Comparison of ENCODE assay signal across 2 cellular contexts in the genomic region with DNA sequence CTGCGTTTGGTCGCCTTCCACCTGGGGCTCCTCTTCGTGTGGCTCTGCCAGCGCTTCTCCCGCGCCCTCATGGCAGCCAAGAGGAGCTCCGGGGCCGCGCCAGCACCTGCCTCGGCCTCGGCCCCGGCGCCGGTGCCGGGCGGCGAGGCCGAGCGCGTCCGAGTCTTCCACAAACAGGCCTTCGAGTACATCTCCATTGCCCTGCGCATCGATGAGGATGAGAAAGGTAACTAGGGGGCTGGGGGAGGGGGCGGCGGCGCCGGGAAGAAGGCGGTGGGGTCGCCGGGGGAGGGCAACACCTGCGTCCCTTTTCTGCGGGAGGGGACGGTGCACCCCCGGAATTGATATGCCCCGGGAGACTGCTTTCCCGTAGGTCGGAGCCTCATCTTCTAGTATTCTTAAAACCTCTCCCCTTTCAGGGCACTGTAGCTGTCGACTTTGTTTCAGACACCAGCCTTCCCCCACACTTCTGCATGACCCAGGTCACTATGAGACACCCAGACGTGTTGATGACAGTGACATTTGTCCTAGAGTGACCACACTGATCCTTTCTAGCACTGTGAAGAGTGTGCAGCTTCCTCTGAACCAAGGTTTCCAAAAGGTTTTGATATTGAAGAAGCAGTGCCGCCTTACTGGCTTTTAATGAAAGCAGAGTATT.
TF ChIP-seq lines count a peak whose summit lies in the region.

No MANE protein-coding gene starts in this region.

TF ChIP-seq in HEK293T, 16 proteins besides CTCF, POLR2A, EP300 and RAD21:
- TF ChIP-seq FOXK2 (IDR thresholded peaks at IDR 0.05) (no peak), NFRKB (IDR thresholded peaks at IDR 0.05) (no peak), L3MBTL2 (conservative IDR thresholded peaks at IDR 0.05) (0 out of 2 replicates have a peak, but pooled peaks have one; percentile 20), TARDBP (IDR thresholded peaks at IDR 0.05) (no peak), LEF1 (IDR thresholded peaks at IDR 0.05; ENCODE audit: borderline replicate concordance) (no peak)

TF ChIP-seq in K562, 482 proteins besides CTCF, POLR2A, EP300 and RAD21:
- TF ChIP-seq PBX2 (CRISPR knock-in tag; IDR thresholded peaks at IDR 0.05; ENCODE audit: low read depth) (no peak), PBX2 (tag; conservative IDR thresholded peaks at IDR 0.05; ENCODE audit: low read depth) (peak; percentile 50), SP1 (CRISPR knock-in tag; IDR thresholded peaks at IDR 0.05) (0 out of 2 replicates have a peak, but pooled peaks have one; percentile 22), ZNF184 (CRISPR knock-in tag; IDR thresholded peaks at IDR 0.05) (no peak), DPF2 (IDR thresholded peaks at IDR 0.05) (0 out of 2 replicates have a peak, but pooled peaks have one; percentile 24), NKRF (IDR thresholded peaks at IDR 0.05; ENCODE audit: borderline replicate concordance) (no peak), HMGN3 (IDR thresholded peaks at IDR 0.05; ENCODE audit: borderline replicate concordance, extremely low read depth, insufficient read length, low read depth, low read length) (peak; percentile 19), PHF8 (IDR thresholded peaks at IDR 0.05; ENCODE audit: borderline replicate concordance, low read length) (peak; percentile 64; the same call in 1 of the 2 replicates), ZBTB43 (CRISPR knock-in tag; IDR thresholded peaks at IDR 0.05) (0 out of 2 replicates have a peak, but pooled peaks have one; percentile 12), RBBP5 (IDR thresholded peaks at IDR 0.05; ENCODE audit: borderline replicate concordance, insufficient read depth, low read length, poor library complexity, severe bottlenecking) (peak; percentile 69), RBFOX2 (IDR thresholded peaks at IDR 0.05; ENCODE audit: low read depth, low read length) (peak; percentile 63), MEIS2 (IDR thresholded peaks at IDR 0.05; ENCODE audit: partially characterized antibody) (peak; percentile 69), GABPA (tag; conservative IDR thresholded peaks at IDR 0.05; ENCODE audit: low read depth) (no peak), POLR2G (IDR thresholded peaks at IDR 0.05; ENCODE audit: low read depth, low read length) (peak; percentile 25; the same call in 1 of the 2 replicates), CCNT2 (IDR thresholded peaks at IDR 0.05; ENCODE audit: borderline replicate concordance, extremely low read depth, insufficient read length, low read depth, low read length) (peak; percentile 17), COPS2 (conservative IDR thresholded peaks at IDR 0.05) (no peak), YY1 (IDR thresholded peaks at IDR 0.05; ENCODE audit: borderline replicate concordance in 1 of 3, control insufficient read depth in 1 of 3, extremely low read depth in 1 of 3, insufficient read depth in 3 of 3, insufficient read length in 1 of 3, insufficient replicate concordance in 2 of 3, low read depth in 1 of 3, low read length in 2 of 3) (peak in 1 of 3 experiments; percentile 44), SIN3A (IDR thresholded peaks at IDR 0.05; ENCODE audit: borderline replicate concordance in 2 of 2, control insufficient read depth in 1 of 2, low read depth in 2 of 2, low read length in 2 of 2) (peak in 1 of 2 experiments; percentile 21; a peak in 2 of 4 replicates), ZFX (CRISPR knock-in tag; IDR thresholded peaks at IDR 0.05) (peak; percentile 80), CREM (IDR thresholded peaks at IDR 0.05; ENCODE audit: low read depth) (peak; percentile 66), RFX1 (IDR thresholded peaks at IDR 0.05) (peak; percentile 22; the same call in 1 of the 2 replicates), PKNOX1 (IDR thresholded peaks at IDR 0.05) (peak; percentile 47), CHD2 (IDR thresholded peaks at IDR 0.05; ENCODE audit: low read depth, low read length) (no peak), ZNF511 (CRISPR knock-in tag; IDR thresholded peaks at IDR 0.05) (no peak), SMAD4 (CRISPR knock-in tag; conservative IDR thresholded peaks at IDR 0.05) (peak; percentile 35; the same call in 1 of the 2 replicates), SAP30 (IDR thresholded peaks at IDR 0.05; ENCODE audit: borderline replicate concordance, insufficient read depth, low read depth, low read length, poor library complexity, severe bottlenecking) (peak; percentile 37), FOXK2 (conservative IDR thresholded peaks at IDR 0.05 in 1 of 2, IDR thresholded peaks at IDR 0.05 in 1 of 2; ENCODE audit: low read depth in 2 of 2) (peak; percentile 19 to 60; a peak in 1 of 4 replicates), TAF1 (IDR thresholded peaks at IDR 0.05; ENCODE audit: control insufficient read depth, extremely low read depth, insufficient read depth, low read length, severe bottlenecking) (peak; percentile 12), KAT7 (CRISPR knock-in tag; IDR thresholded peaks at IDR 0.05; ENCODE audit: borderline replicate concordance) (peak; percentile 81; the same call in 1 of the 2 replicates)
- TF ChIP-seq, protein P1, sequence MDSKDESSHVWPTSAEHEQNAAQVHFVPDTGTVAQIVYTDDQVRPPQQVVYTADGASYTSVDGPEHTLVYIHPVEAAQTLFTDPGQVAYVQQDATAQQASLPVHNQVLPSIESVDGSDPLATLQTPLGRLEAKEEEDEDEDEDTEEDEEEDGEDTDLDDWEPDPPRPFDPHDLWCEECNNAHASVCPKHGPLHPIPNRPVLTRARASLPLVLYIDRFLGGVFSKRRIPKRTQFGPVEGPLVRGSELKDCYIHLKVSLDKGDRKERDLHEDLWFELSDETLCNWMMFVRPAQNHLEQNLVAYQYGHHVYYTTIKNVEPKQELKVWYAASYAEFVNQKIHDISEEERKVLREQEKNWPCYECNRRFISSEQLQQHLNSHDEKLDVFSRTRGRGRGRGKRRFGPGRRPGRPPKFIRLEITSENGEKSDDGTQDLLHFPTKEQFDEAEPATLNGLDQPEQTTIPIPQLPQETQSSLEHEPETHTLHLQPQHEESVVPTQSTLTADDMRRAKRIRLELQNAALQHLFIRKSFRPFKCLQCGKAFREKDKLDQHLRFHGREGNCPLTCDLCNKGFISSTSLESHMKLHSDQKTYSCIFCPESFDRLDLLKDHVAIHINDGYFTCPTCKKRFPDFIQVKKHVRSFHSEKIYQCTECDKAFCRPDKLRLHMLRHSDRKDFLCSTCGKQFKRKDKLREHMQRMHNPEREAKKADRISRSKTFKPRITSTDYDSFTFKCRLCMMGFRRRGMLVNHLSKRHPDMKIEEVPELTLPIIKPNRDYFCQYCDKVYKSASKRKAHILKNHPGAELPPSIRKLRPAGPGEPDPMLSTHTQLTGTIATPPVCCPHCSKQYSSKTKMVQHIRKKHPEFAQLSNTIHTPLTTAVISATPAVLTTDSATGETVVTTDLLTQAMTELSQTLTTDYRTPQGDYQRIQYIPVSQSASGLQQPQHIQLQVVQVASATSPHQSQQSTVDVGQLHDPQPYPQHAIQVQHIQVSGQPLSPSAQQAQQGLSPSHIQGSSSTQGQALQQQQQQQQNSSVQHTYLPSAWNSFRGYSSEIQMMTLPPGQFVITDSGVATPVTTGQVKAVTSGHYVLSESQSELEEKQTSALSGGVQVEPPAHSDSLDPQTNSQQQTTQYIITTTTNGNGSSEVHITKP (IDR thresholded peaks at IDR 0.05; ENCODE audit: partially characterized antibody): peak; percentile 9
- TF ChIP-seq, protein P2, sequence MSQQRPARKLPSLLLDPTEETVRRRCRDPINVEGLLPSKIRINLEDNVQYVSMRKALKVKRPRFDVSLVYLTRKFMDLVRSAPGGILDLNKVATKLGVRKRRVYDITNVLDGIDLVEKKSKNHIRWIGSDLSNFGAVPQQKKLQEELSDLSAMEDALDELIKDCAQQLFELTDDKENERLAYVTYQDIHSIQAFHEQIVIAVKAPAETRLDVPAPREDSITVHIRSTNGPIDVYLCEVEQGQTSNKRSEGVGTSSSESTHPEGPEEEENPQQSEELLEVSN (IDR thresholded peaks at IDR 0.05; ENCODE audit: borderline replicate concordance in 1 of 2, extremely low read depth in 1 of 2, insufficient read depth in 1 of 2, insufficient read length in 1 of 2, low read depth in 1 of 2, low read length in 1 of 2, poor library complexity in 1 of 2, severe bottlenecking in 1 of 2): peak in 1 of 2 experiments; percentile 33
